Comparison of ENCODE assay signal across 1 cellular context in genomic region chr1:203521071-203521794, GRCh38.
TF ChIP-seq lines count a peak whose summit lies in the region.

No MANE protein-coding gene starts in this region.

TF ChIP-seq in HepG2, 621 proteins besides CTCF, POLR2A, EP300 and RAD21:
- TF ChIP-seq TFE3 (CRISPR knock-in tag; IDR thresholded peaks at IDR 0.05), result no peak
- TF ChIP-seq MLLT10 (CRISPR knock-in tag; IDR thresholded peaks at IDR 0.05), result no peak
- no peak for TF ChIP-seq ELF4 (CRISPR knock-in tag; IDR thresholded peaks at IDR 0.05; ENCODE audit: borderline replicate concordance)
- no peak for TF ChIP-seq ELF3 (CRISPR knock-in tag; IDR thresholded peaks at IDR 0.05)
- TF ChIP-seq KAT7 (CRISPR knock-in tag; IDR thresholded peaks at IDR 0.05; ENCODE audit: borderline replicate concordance), result no peak
